In the genomic region with DNA sequence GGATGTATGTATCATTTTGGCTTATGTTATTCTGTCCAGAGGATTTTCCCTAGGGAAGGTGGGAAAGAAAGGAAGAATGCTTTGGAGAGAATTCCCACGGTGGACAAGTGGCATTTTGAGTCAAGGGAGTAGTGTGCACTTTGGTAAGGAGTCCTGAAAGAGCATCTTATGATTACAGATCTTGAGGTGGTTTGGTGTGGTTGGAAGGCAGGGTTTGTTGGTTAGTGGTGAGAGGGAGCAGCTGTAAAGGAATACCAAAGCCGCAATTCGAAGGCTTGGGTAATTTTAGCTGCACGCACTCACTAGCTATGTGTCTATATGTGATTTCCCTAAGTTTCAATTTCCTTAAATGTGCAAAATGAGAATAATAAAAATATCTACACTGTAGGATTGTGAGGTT, we compare ENCODE assay signal across 21 cellular contexts. TPM values are rescaled to one million over a fixed set of nuclear protein-coding genes. Genes with fewer than 3 reads are reported as not detected.
DNase-seq lines count a peak whose midpoint lies in the region; ATAC-seq and TF ChIP-seq lines count a peak whose summit lies in the region.
"Had no signal": no experiment of that assay in that cellular context is flagged by ENCODE, and none has a peak within 500 bp of the region (broad histone marks: within the 10 kb centered on the region; RNA-seq: fewer than 3 reads in every experiment).

No MANE protein-coding gene starts in this region.

- H3K27me3 Mint-ChIP-seq in activated CD4-positive, alpha-beta T cell treated with anti-CD3 and anti-CD28 coated beads, Interleukin-2, amount 10 ng/mL, durations not matched to agents 7 days and 5 days: no peaks in the 10 kb centered on the region
- no peaks in the 10 kb centered on the region for H3K27me3 Mint-ChIP-seq in activated naive CD8-positive, alpha-beta T cell treated with anti-CD3 and anti-CD28 coated beads for 36 hours
- H3K27me3 Mint-ChIP-seq in natural killer cell (ENCODE audit: low read depth in 2 of 2): no peaks in the 10 kb centered on the region

- peak; percentile 38 for ATAC-seq in HG02610 (IDR thresholded peaks at IDR 0.05; ENCODE audit: unreplicated experiment)
- ATAC-seq in natural killer cell: no peak
- no peak for ATAC-seq in GM21825 (IDR thresholded peaks at IDR 0.05; ENCODE audit: unreplicated experiment)
- ATAC-seq: left colon had no signal

- peaks cover 52% of the 10 kb centered on the region for H3K36me3 Mint-ChIP-seq in activated CD4-positive, alpha-beta T cell treated with anti-CD3 and anti-CD28 coated beads, Interleukin-2, amount 10 ng/mL, durations not matched to agents 7 days and 5 days (ENCODE audit: low read depth)
- peaks cover 33% of the 10 kb centered on the region for H3K36me3 Mint-ChIP-seq in activated naive CD8-positive, alpha-beta T cell treated with anti-CD3 and anti-CD28 coated beads for 36 hours
- no peaks in the 10 kb centered on the region for H3K36me3 Mint-ChIP-seq in natural killer cell

- peaks cover 66% of the 10 kb centered on the region for H3K4me1 Mint-ChIP-seq in activated CD4-positive, alpha-beta T cell treated with anti-CD3 and anti-CD28 coated beads, Interleukin-2, amount 10 ng/mL, durations not matched to agents 7 days and 5 days
- H3K4me1 Mint-ChIP-seq in activated naive CD8-positive, alpha-beta T cell treated with anti-CD3 and anti-CD28 coated beads for 36 hours: peaks cover 58% of the 10 kb centered on the region
- peaks cover 58 to 63% of the 10 kb centered on the region in 2 donors for H3K4me1 Mint-ChIP-seq in natural killer cell
- H3K4me1 Mint-ChIP-seq: neural progenitor cell had no signal

- peak overlapping the region; percentile 3 for H3K27ac Mint-ChIP-seq in activated CD4-positive, alpha-beta T cell treated with anti-CD3 and anti-CD28 coated beads, Interleukin-2, amount 10 ng/mL, durations not matched to agents 7 days and 5 days
- peak overlapping the region; percentile 27 for H3K27ac Mint-ChIP-seq in activated naive CD8-positive, alpha-beta T cell treated with anti-CD3 and anti-CD28 coated beads for 36 hours
- peak overlapping the region; percentile 79 to 89 for H3K27ac Mint-ChIP-seq in natural killer cell
- H3K27ac Mint-ChIP-seq: neural progenitor cell had no signal

- POLR2A ChIA-PET in activated CD4-positive, alpha-beta T cell treated with anti-CD3 and anti-CD28 coated beads, Interleukin-2, amount 10 ng/mL, durations not matched to agents 7 days and 5 days (lab: Charles Lee): no interaction called here

- TF ChIP-seq CTCF in natural killer cell (IDR thresholded peaks at IDR 0.05): no peak

- DNase-seq in activated CD4-positive, alpha-beta T cell treated with anti-CD3 and anti-CD28 coated beads, Interleukin-2, amount 10 ng/mL, durations not matched to agents 7 days and 5 days: peak; percentile 16
- no peak for DNase-seq in activated CD4-positive, alpha-beta T cell treated with anti-CD3 and anti-CD28 coated beads for 48 hours
- no peak for DNase-seq in activated naive CD8-positive, alpha-beta T cell treated with anti-CD3 and anti-CD28 coated beads for 36 hours
- no peak for DNase-seq in natural killer cell
- no peak for DNase-seq in NCI-H345 (lab: John Stamatoyannopoulos, UW)
- no peak for DNase-seq in stimulated activated CD4-positive, alpha-beta T cell treated with anti-CD3 and anti-CD28 coated beads, Interleukin-4, amount 100 ng/mL, for 1 hour
- DNase-seq: ACHN; C1 segment of cervical spinal cord; effector CD4-positive, alpha-beta T cell; esophagus squamous epithelium; H7; IMR-90; left colon; MM.1S; NCI-H1694 treated with DMSO at 0.1 percent for 48 hours; Peyer's patch; psoas muscle; testis had no signal

- H3K9me3 Mint-ChIP-seq in activated CD4-positive, alpha-beta T cell treated with anti-CD3 and anti-CD28 coated beads, Interleukin-2, amount 10 ng/mL, durations not matched to agents 7 days and 5 days: no peaks in the 10 kb centered on the region
- H3K9me3 Mint-ChIP-seq in activated naive CD8-positive, alpha-beta T cell treated with anti-CD3 and anti-CD28 coated beads for 36 hours: no peaks in the 10 kb centered on the region
- H3K9me3 Mint-ChIP-seq in natural killer cell: no peaks in the 10 kb centered on the region

- H3K4me3 Mint-ChIP-seq in activated CD4-positive, alpha-beta T cell treated with anti-CD3 and anti-CD28 coated beads, Interleukin-2, amount 10 ng/mL, durations not matched to agents 7 days and 5 days: peak overlapping the region; percentile 20
- H3K4me3 Mint-ChIP-seq in activated naive CD8-positive, alpha-beta T cell treated with anti-CD3 and anti-CD28 coated beads for 36 hours: no peak overlapping the region
- H3K4me3 Mint-ChIP-seq in natural killer cell: peak overlapping the region; percentile 41
- H3K4me3 Mint-ChIP-seq: neural progenitor cell had no signal

- CTCF ChIA-PET in activated CD4-positive, alpha-beta T cell treated with anti-CD3 and anti-CD28 coated beads, Interleukin-2, amount 10 ng/mL, durations not matched to agents 7 days and 5 days (lab: Charles Lee): interaction anchor here (0.9 kb wide), 2 partner anchors 16 to 193 kb away, joined by 3 to 4 read pairs; no protein-coding TSS in a partner anchor

- intact Hi-C loops in natural killer cell (cut with micrococcal nuclease): no loop called here

RNA-seq across cellular contexts. Expression of gene CCSER2, which starts 16.2 kb away (rescaled TPM):
- total RNA-seq in activated CD4-positive, alpha-beta T cell treated with anti-CD3 and anti-CD28 coated beads, Interleukin-2, amount 10 ng/mL, durations not matched to agents 7 days and 5 days: 10 to 100 TPM; 86.4 to 93.1 TPM
- total RNA-seq in activated naive CD8-positive, alpha-beta T cell treated with anti-CD3 and anti-CD28 coated beads for 36 hours: 10 to 100 TPM; 42.4 to 43.8 TPM
- 100 to 1,000 TPM; 125 to 158 (median 146) TPM for total RNA-seq in natural killer cell

Comparison
In these comparisons a context has a peak if more than half of its experiments do, and no peak if none do; other contexts are left out.
1. H3K27ac Mint-ChIP-seq: peak in every context shown above with its lines; median percentile 84 in natural killer cell; 27 in activated naive CD8-positive, alpha-beta T cell treated with anti-CD3 and anti-CD28 coated beads for 36 hours; 3 in activated CD4-positive, alpha-beta T cell treated with anti-CD3 and anti-CD28 coated beads, Interleukin-2, amount 10 ng/mL, durations not matched to agents 7 days and 5 days.